Comparison of ENCODE assay signal across 9 cellular contexts in the genomic region with DNA sequence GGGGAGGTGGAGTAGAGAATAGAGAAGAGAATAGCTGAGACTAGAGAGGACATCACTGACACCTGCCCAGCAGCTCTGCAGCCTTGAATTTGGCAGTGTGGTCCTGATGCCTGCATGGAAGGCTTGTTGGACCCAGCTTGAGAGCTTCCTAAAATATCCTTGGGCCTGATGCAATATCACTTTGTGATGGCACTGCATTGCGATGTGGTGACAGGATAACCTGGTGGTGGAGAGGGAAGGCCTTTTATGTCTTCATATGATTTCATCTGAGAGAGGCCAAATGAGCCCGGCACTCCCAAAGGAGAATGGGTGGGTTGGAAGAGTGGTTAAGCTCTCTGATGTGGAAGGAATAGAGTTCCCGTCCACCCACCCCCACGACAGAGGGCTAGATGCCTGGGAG.
DNase-seq lines count a peak whose midpoint lies in the region; ATAC-seq and TF ChIP-seq lines count a peak whose summit lies in the region.
"Had no signal": no experiment of that assay in that cellular context is flagged by ENCODE, and none has a peak within 500 bp of the region (broad histone marks: within the 10 kb centered on the region; RNA-seq: fewer than 3 reads in every experiment).

No MANE protein-coding gene starts in this region.

- peak overlapping the region; percentile 63; the same call in 1 of the 2 replicates for H3K4me3 ChIP-seq in BLaER1
- no peak overlapping the region for H3K4me3 ChIP-seq in MM.1S (ENCODE audit: low read length)
- no peak overlapping the region for H3K4me3 ChIP-seq in ectodermal cell (ENCODE audit: insufficient read depth, low read depth, low read length)
- no peak overlapping the region for H3K4me3 ChIP-seq in neuronal stem cell (ENCODE audit: low read length in 2 of 2)
- H3K4me3 ChIP-seq: SJSA1 had no signal

- H3K79me1 ChIP-seq in neuronal stem cell (ENCODE audit: low read depth, low read length) = no peaks in the 10 kb centered on the region

- no peak overlapping the region for H3K23ac ChIP-seq in neuronal stem cell (ENCODE audit: low read depth, low read length, poor library complexity)

- peak overlapping the region; percentile 3 for H2AK5ac ChIP-seq in neuronal stem cell (ENCODE audit: low read depth, low read length)

- H4K91ac ChIP-seq in neuronal stem cell (ENCODE audit: low read depth, low read length, poor library complexity) = peak overlapping the region; percentile 76

- peak overlapping the region; percentile 91 for H3K27ac ChIP-seq in BLaER1
- peak overlapping the region; percentile 98; the same call in 1 of the 2 replicates for H3K27ac ChIP-seq in MM.1S (ENCODE audit: low read length)
- peak overlapping the region; percentile 100 for H3K27ac ChIP-seq in ectodermal cell (ENCODE audit: insufficient read depth, low read depth, low read length, poor library complexity, severe bottlenecking)
- H3K27ac ChIP-seq in neuronal stem cell (replicated peaks; ENCODE audit: low read length) = peak overlapping the region; percentile 98
- H3K27ac ChIP-seq: SJSA1 had no signal

- peaks cover 5% of the 10 kb centered on the region; the same call in 1 of the 2 replicates for H3K79me2 ChIP-seq in MM.1S (ENCODE audit: low read length)

- H4K8ac ChIP-seq in neuronal stem cell (ENCODE audit: low read depth, low read length) = no peak overlapping the region

- no peak for TF ChIP-seq CTCF in MM.1S (IDR thresholded peaks at IDR 0.05; ENCODE audit: low read length)

- H2BK15ac ChIP-seq in neuronal stem cell (ENCODE audit: low read length) = peak overlapping the region; percentile 7

- H2BK12ac ChIP-seq in neuronal stem cell (ENCODE audit: low read length) = no peak overlapping the region

- H3K4me1 ChIP-seq in BLaER1 (peaks cover 28% of the 10 kb centered on the region), MM.1S (ENCODE audit: low read length) (peaks cover 35% of the 10 kb centered on the region), ectodermal cell (ENCODE audit: control insufficient read depth, insufficient read depth, low read length) (peaks cover 50% of the 10 kb centered on the region), neuronal stem cell (ENCODE audit: control insufficient read depth in 2 of 2, insufficient read depth in 1 of 2, low read depth in 1 of 2, low read length in 2 of 2) (peaks cover 33 to 43% of the 10 kb centered on the region in 2 donors)

- H2BK5ac ChIP-seq in neuronal stem cell (ENCODE audit: low read length) = peak overlapping the region; percentile 84

- H2AFZ ChIP-seq in MM.1S (ENCODE audit: low read length) (peak overlapping the region; percentile 52), neuronal stem cell (ENCODE audit: low read length) (peak overlapping the region; percentile 63)

- no peak overlapping the region for H3K4ac ChIP-seq in neuronal stem cell (ENCODE audit: low read length)

- DNase-seq in MM.1S = no peak
- no peak for DNase-seq in neuronal stem cell (ENCODE audit: low spot score)
- DNase-seq in HPDE6-E6E7 (ENCODE audit: extremely low spot score) = no peak

- WGBS in ectodermal cell, 2 experiments = 68 to 85% methylated on average over 4 of the region's 4 CpGs
- no CpG with 5 or more reads among the region's 4 CpGs for WGBS in neuronal stem cell (ENCODE audit: extremely low coverage in 2 of 2, insufficient read length in 2 of 2, insufficient replicate concordance in 1 of 2), 2 donors

- H2BK120ac ChIP-seq in neuronal stem cell (ENCODE audit: low read depth, low read length) = no peak overlapping the region

- H3K9ac ChIP-seq in BLaER1 (peak overlapping the region; percentile 84), MM.1S (ENCODE audit: low read length) (peak overlapping the region; percentile 90), neuronal stem cell (ENCODE audit: low read depth, low read length, poor library complexity) (no peak overlapping the region)

- peaks cover 40% of the 10 kb centered on the region for H3F3A ChIP-seq in MM.1S (ENCODE audit: insufficient read depth, low read length)

- H3K36me3 ChIP-seq in BLaER1 (no peaks in the 10 kb centered on the region), MM.1S (replicated peaks; ENCODE audit: insufficient read depth, low read length) (no peaks in the 10 kb centered on the region), ectodermal cell (ENCODE audit: control insufficient read depth, insufficient read depth, low read length) (no peaks in the 10 kb centered on the region), neuronal stem cell (replicated peaks in 1 of 2; ENCODE audit: control insufficient read depth in 2 of 2, insufficient read depth in 2 of 2, low read length in 2 of 2) (no peaks in the 10 kb centered on the region)
- H3K36me3 ChIP-seq: SJSA1 had no signal

- peak overlapping the region; percentile 84 for H3K4me2 ChIP-seq in BLaER1
- H3K4me2 ChIP-seq in MM.1S (ENCODE audit: low read depth, low read length) = peak overlapping the region; percentile 61
- no peak overlapping the region for H3K4me2 ChIP-seq in neuronal stem cell (ENCODE audit: insufficient read depth, low read length, poor library complexity, severe bottlenecking)

- no peak overlapping the region for H3K14ac ChIP-seq in neuronal stem cell (ENCODE audit: low read length)

- H3K18ac ChIP-seq in neuronal stem cell (ENCODE audit: low read length) = peak overlapping the region; percentile 53

- no peaks in the 10 kb centered on the region for H3K9me2 ChIP-seq in MM.1S (replicated peaks; ENCODE audit: insufficient read depth, low read length)

- H3K9me3 ChIP-seq in BLaER1 = no peaks in the 10 kb centered on the region
- H3K9me3 ChIP-seq in MM.1S (replicated peaks; ENCODE audit: insufficient read depth, low read length) = no peaks in the 10 kb centered on the region
- no peaks in the 10 kb centered on the region for H3K9me3 ChIP-seq in ectodermal cell (ENCODE audit: control insufficient read depth, low read length)
- no peaks in the 10 kb centered on the region for H3K9me3 ChIP-seq in neuronal stem cell (replicated peaks in 1 of 2; ENCODE audit: control insufficient read depth in 2 of 2, insufficient read depth in 1 of 2, low read depth in 1 of 2, low read length in 2 of 2)
- H3K9me3 ChIP-seq: SJSA1 had no signal

- H3K27me3 ChIP-seq in BLaER1 (no peaks in the 10 kb centered on the region), MM.1S (replicated peaks; ENCODE audit: insufficient read depth, low read length) (no peaks in the 10 kb centered on the region), ectodermal cell (ENCODE audit: control insufficient read depth, insufficient read depth, low read length, poor library complexity, severe bottlenecking) (no peaks in the 10 kb centered on the region), neuronal stem cell (ENCODE audit: control insufficient read depth in 3 of 3, insufficient read depth in 3 of 3, low read depth in 1 of 3, low read length in 3 of 3) (no peaks in the 10 kb centered on the region)
- H3K27me3 ChIP-seq: SJSA1 had no signal

- no peak for ATAC-seq in HG03442 (IDR thresholded peaks at IDR 0.05; ENCODE audit: unreplicated experiment)
- ATAC-seq in GM18907 (IDR thresholded peaks at IDR 0.05; ENCODE audit: unreplicated experiment) = no peak
- ATAC-seq in HG03280 (IDR thresholded peaks at IDR 0.05; ENCODE audit: unreplicated experiment) = no peak

- H4K20me1 ChIP-seq in BLaER1 (no peaks in the 10 kb centered on the region), MM.1S (ENCODE audit: insufficient read depth, low read length) (no peaks in the 10 kb centered on the region)
